18 cellular contexts compared by ENCODE assay signal in genomic region chr4:130559268-130559667, GRCh38.
DNase-seq lines count a peak whose midpoint lies in the region; ATAC-seq, FAIRE-seq and TF ChIP-seq lines count a peak whose summit lies in the region.
"Had no signal": no experiment of that assay in that cellular context is flagged by ENCODE, and none has a peak within 500 bp of the region (broad histone marks: within the 10 kb centered on the region; RNA-seq: fewer than 3 reads in every experiment).

No MANE protein-coding gene starts in this region.

- H3K27ac Mint-ChIP-seq in stimulated activated memory B cell treated with anti-CD40 and anti-IgM and Interleukin-4, amounts not matched to agents 10 μg/mL and 1 μg/mL and 100 μg/mL, for 72 hours = no peak overlapping the region
- H3K27ac Mint-ChIP-seq: CD4-positive, alpha-beta memory T cell; GM23338; H9 had no signal

- BruUV-seq in IMR-90 (replicated peaks; lab: Mats Ljungman, UMichigan) = no TSS peak

- no peak overlapping the region for H2BK120ac ChIP-seq in IMR-90 (ENCODE audit: low read depth, low read length)

- no peak overlapping the region for H4K91ac ChIP-seq in IMR-90 (ENCODE audit: insufficient read depth, low read depth, low read length)

- no peak overlapping the region for H3K18ac ChIP-seq in IMR-90 (ENCODE audit: low read depth, low read length)

- H3K27ac ChIP-seq in IMR-90 (ENCODE audit: insufficient read depth, low read length) = no peak overlapping the region

- H3K4me1 Mint-ChIP-seq in stimulated activated memory B cell treated with anti-CD40 and anti-IgM and Interleukin-4, amounts not matched to agents 10 μg/mL and 1 μg/mL and 100 μg/mL, for 72 hours = no peaks in the 10 kb centered on the region
- H3K4me1 Mint-ChIP-seq: CD4-positive, alpha-beta memory T cell had no signal

- H2AK9ac ChIP-seq in IMR-90 (replicated peaks; ENCODE audit: low read depth, low read length, poor library complexity) = no peak overlapping the region

- no peak overlapping the region for H3K23ac ChIP-seq in IMR-90 (ENCODE audit: low read depth, low read length)

- no peaks in the 10 kb centered on the region for H4K20me1 ChIP-seq in IMR-90 (ENCODE audit: insufficient read depth, low read length)

- no peak overlapping the region for H2BK20ac ChIP-seq in IMR-90 (ENCODE audit: low read depth, low read length)

- no peaks in the 10 kb centered on the region for H3K36me3 Mint-ChIP-seq in stimulated activated memory B cell treated with anti-CD40 and anti-IgM and Interleukin-4, amounts not matched to agents 10 μg/mL and 1 μg/mL and 100 μg/mL, for 72 hours
- H3K36me3 Mint-ChIP-seq: CD4-positive, alpha-beta memory T cell had no signal

- CTCF ChIA-PET in IMR-90 (lab: Yijun Ruan, JAX) = no interaction called here

- H3K27me3 ChIP-seq in IMR-90 (ENCODE audit: control insufficient read depth, insufficient read depth, low read length) = no peaks in the 10 kb centered on the region
- H3K27me3 ChIP-seq in bronchial epithelial cell (ENCODE audit: control insufficient read depth, insufficient read depth, low read length) = no peaks in the 10 kb centered on the region

- no peak overlapping the region for H2AK5ac ChIP-seq in IMR-90 (ENCODE audit: low read depth, low read length)

- no peak overlapping the region for H4K8ac ChIP-seq in IMR-90 (ENCODE audit: low read depth in 2 of 2, low read length in 2 of 2)

- H3K36me3 ChIP-seq in IMR-90 (ENCODE audit: control insufficient read depth, insufficient read depth, low read length) (no peaks in the 10 kb centered on the region), bronchial epithelial cell (ENCODE audit: control insufficient read depth, insufficient read depth, low read length) (no peaks in the 10 kb centered on the region)

- in situ Hi-C loops in IMR-90 (cut with MboI; ENCODE audit: low sequenced_read_pairs) = no loop called here

- no peak for TF ChIP-seq POLR2A in IMR-90 (IDR thresholded peaks at IDR 0.05; ENCODE audit: low read depth, low read length)

- no peaks in the 10 kb centered on the region for H3K9me1 ChIP-seq in IMR-90 (ENCODE audit: insufficient read depth, low read length)

- no peak overlapping the region for H3K4me2 ChIP-seq in IMR-90 (ENCODE audit: low read depth, low read length)
- H3K4me2 ChIP-seq: GM23338 had no signal

- no peak overlapping the region for H3K4me3 Mint-ChIP-seq in stimulated activated memory B cell treated with anti-CD40 and anti-IgM and Interleukin-4, amounts not matched to agents 10 μg/mL and 1 μg/mL and 100 μg/mL, for 72 hours
- H3K4me3 Mint-ChIP-seq: CD4-positive, alpha-beta memory T cell; GM23338; H9 had no signal

- no peaks in the 10 kb centered on the region for H3K4me1 ChIP-seq in IMR-90 (ENCODE audit: control insufficient read depth, insufficient read depth, low read length)

- H3K79me1 ChIP-seq in IMR-90 (ENCODE audit: low read depth in 1 of 2, low read length in 2 of 2) = no peaks in the 10 kb centered on the region

- no peak for TF ChIP-seq RAD21 in IMR-90 (IDR thresholded peaks at IDR 0.05; ENCODE audit: low read length)

- intact Hi-C loops in IMR-90 (cut with micrococcal nuclease) = no loop called here

- no peak overlapping the region for H3K9ac ChIP-seq in IMR-90 (ENCODE audit: low read depth, low read length)

- no peaks in the 10 kb centered on the region for H3K9me3 ChIP-seq in IMR-90 (ENCODE audit: control insufficient read depth, insufficient read depth, low read length)

- H4K5ac ChIP-seq in IMR-90 (ENCODE audit: low read depth, low read length) = no peak overlapping the region

- H3K9me3 Mint-ChIP-seq in stimulated activated memory B cell treated with anti-CD40 and anti-IgM and Interleukin-4, amounts not matched to agents 10 μg/mL and 1 μg/mL and 100 μg/mL, for 72 hours = peaks cover 11% of the 10 kb centered on the region

- ATAC-seq in IMR-90 (ENCODE audit: low read depth) (no peak), GM19328 (IDR thresholded peaks at IDR 0.05; ENCODE audit: unreplicated experiment) (no peak)
- no peak for ATAC-seq in stimulated activated memory B cell treated with anti-CD40 and anti-IgM and Interleukin-4, amounts not matched to agents 10 μg/mL and 1 μg/mL and 100 μg/mL, for 72 hours
- ATAC-seq: GM23338, HCT116 had no signal

- no peak overlapping the region for H3K56ac ChIP-seq in IMR-90 (ENCODE audit: extremely low read depth, insufficient read depth, low read length)

- TF ChIP-seq CTCF in IMR-90 (conservative IDR thresholded peaks at IDR 0.05; ENCODE audit: low read depth, low read length) = no peak
- no peak for TF ChIP-seq CTCF in bronchial epithelial cell (IDR thresholded peaks at IDR 0.05; ENCODE audit: insufficient read depth, low read length, severe bottlenecking)

- no peak overlapping the region for H2BK5ac ChIP-seq in IMR-90 (ENCODE audit: low read depth, low read length, poor library complexity, severe bottlenecking)

- H3K14ac ChIP-seq in IMR-90 (replicated peaks; ENCODE audit: low read depth, low read length) = no peak overlapping the region

- dilution Hi-C loops in IMR-90 (cut with HindIII; ENCODE audit: low sequenced_read_pairs, unreplicated experiment) = no loop called here

- H2AFZ ChIP-seq in IMR-90 (replicated peaks; ENCODE audit: low read length, poor library complexity) = no peak overlapping the region
- H2AFZ ChIP-seq: GM23338 had no signal

- H3K4ac ChIP-seq in IMR-90 (ENCODE audit: low read depth, low read length) = no peak overlapping the region

- no peak for FAIRE-seq in bronchial epithelial cell (lab: Jason Lieb, UNC)
- FAIRE-seq: GM12891, GM18507 had no signal

- no peak overlapping the region for H2BK15ac ChIP-seq in IMR-90 (ENCODE audit: low read depth, low read length)

- no CpG with 5 or more reads among the region's 2 CpGs for WGBS in IMR-90 (ENCODE audit: extremely low coverage in 2 of 2, insufficient read length in 1 of 2), 2 experiments

- no peak for DNase-seq in IMR-90
- DNase-seq in OCI-M1 (lab: John Stamatoyannopoulos, UW) = peak; percentile 13
- peak; percentile 45 for DNase-seq in bronchial epithelial cell (ENCODE audit: low read depth)
- DNase-seq in dedifferentiated amniotic fluid mesenchymal stem cell (ENCODE audit: extremely low spot score) = no peak
- DNase-seq: C1 segment of cervical spinal cord; Calu3; CD4-positive, alpha-beta memory T cell; COR-L47; DMS53; DMS79 treated with DMSO at 0.1 percent for 48 hours; GF-D8; H9 had no signal

- H3K4me3 ChIP-seq in IMR-90 (ENCODE audit: insufficient read depth, low read depth, low read length) (no peak overlapping the region), bronchial epithelial cell (ENCODE audit: low read depth, low read length) (no peak overlapping the region)
- H3K4me3 ChIP-seq: GM23338 had no signal

- POLR2A ChIA-PET in IMR-90 (lab: Charles Lee; ENCODE audit: unreplicated experiment) = no interaction called here

- H3K27me3 Mint-ChIP-seq in stimulated activated memory B cell treated with anti-CD40 and anti-IgM and Interleukin-4, amounts not matched to agents 10 μg/mL and 1 μg/mL and 100 μg/mL, for 72 hours = no peaks in the 10 kb centered on the region
- H3K27me3 Mint-ChIP-seq: CD4-positive, alpha-beta memory T cell had no signal

TF ChIP-seq in IMR-90, 13 proteins besides CTCF, POLR2A, EP300 and RAD21:
- TF ChIP-seq ELK1 (IDR thresholded peaks at IDR 0.05; ENCODE audit: borderline replicate concordance, low read depth, low read length) = no peak
- TF ChIP-seq CEBPB (IDR thresholded peaks at IDR 0.05; ENCODE audit: low read depth, low read length) = peak; percentile 66

Comparison
In these comparisons a context has a peak if more than half of its experiments do, and no peak if none do; other contexts are left out.
1. DNase-seq: peak in OCI-M1 (single experiment) and bronchial epithelial cell (single experiment); none in IMR-90 (single experiment) and dedifferentiated amniotic fluid mesenchymal stem cell (single experiment).